8 cellular contexts compared by ENCODE assay signal in genomic region chr11:4607782-4608666, GRCh38. TPM values are rescaled to one million over a fixed set of nuclear protein-coding genes. Genes with fewer than 3 reads are reported as not detected.
DNase-seq lines count a peak whose midpoint lies in the region; ATAC-seq and TF ChIP-seq lines count a peak whose summit lies in the region.

A gene with protein sequence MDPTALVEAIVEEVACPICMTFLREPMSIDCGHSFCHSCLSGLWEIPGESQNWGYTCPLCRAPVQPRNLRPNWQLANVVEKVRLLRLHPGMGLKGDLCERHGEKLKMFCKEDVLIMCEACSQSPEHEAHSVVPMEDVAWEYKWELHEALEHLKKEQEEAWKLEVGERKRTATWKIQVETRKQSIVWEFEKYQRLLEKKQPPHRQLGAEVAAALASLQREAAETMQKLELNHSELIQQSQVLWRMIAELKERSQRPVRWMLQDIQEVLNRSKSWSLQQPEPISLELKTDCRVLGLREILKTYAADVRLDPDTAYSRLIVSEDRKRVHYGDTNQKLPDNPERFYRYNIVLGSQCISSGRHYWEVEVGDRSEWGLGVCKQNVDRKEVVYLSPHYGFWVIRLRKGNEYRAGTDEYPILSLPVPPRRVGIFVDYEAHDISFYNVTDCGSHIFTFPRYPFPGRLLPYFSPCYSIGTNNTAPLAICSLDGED (minus strand): TSS chr11:4608231. CDS start chr11:4605504, 2,727 bp downstream.

- CTCF ChIA-PET in BJ (lab: Yijun Ruan, JAX), result interaction anchor here (0.8 to 3.3 kb wide), 2 partner anchors 11 to 29 kb away, joined by 3 to 16 read pairs; partner anchors contain the start of gene OR51D1
- CTCF ChIA-PET in activated CD8-positive, alpha-beta T cell treated with anti-CD3 and anti-CD28 coated beads for 36 hours (lab: Charles Lee), result interaction anchor here (1.1 to 4.2 kb wide), 4 partner anchors 29 to 422 kb away, joined by 3 to 17 read pairs (median 4); partner anchors contain the start of gene OR51D1

- no peaks in the 10 kb centered on the region for H3K36me3 Mint-ChIP-seq in activated CD8-positive, alpha-beta T cell treated with anti-CD3 and anti-CD28 coated beads for 36 hours (ENCODE audit: low read depth)

- no peaks in the 10 kb centered on the region for H3K27me3 Mint-ChIP-seq in activated CD8-positive, alpha-beta T cell treated with anti-CD3 and anti-CD28 coated beads for 36 hours

- ATAC-seq in GM19324 (IDR thresholded peaks at IDR 0.05; ENCODE audit: low FRiP score, unreplicated experiment) (peak; percentile 100), HG03469 (IDR thresholded peaks at IDR 0.05; ENCODE audit: unreplicated experiment) (peak; percentile 99), lower lobe of right lung (peak; percentile 100)
- ATAC-seq in activated CD8-positive, alpha-beta T cell treated with anti-CD3 and anti-CD28 coated beads for 36 hours, result peak; percentile 100

- H3K36me3 ChIP-seq in BJ (ENCODE audit: control insufficient read depth, insufficient read depth, low read length), result peaks cover 1% of the 10 kb centered on the region; the same call in 1 of the 2 replicates
- peaks cover 23% of the 10 kb centered on the region for H3K36me3 ChIP-seq in lower lobe of right lung

- H3K4me1 Mint-ChIP-seq in activated CD8-positive, alpha-beta T cell treated with anti-CD3 and anti-CD28 coated beads for 36 hours (ENCODE audit: low read depth), result peaks cover 37% of the 10 kb centered on the region

- H3K27me3 ChIP-seq in BJ (ENCODE audit: control insufficient read depth, insufficient read depth, low read length), result no peaks in the 10 kb centered on the region; the same call in 1 of the 2 replicates
- H3K27me3 ChIP-seq in lower lobe of right lung (ENCODE audit: low read depth), result no peaks in the 10 kb centered on the region

- peak within 1 kb of the TSS; percentile 90 for H3K27ac Mint-ChIP-seq in activated CD8-positive, alpha-beta T cell treated with anti-CD3 and anti-CD28 coated beads for 36 hours

- H3K9me3 ChIP-seq in lower lobe of right lung, result no peaks in the 10 kb centered on the region

- intact Hi-C loops in activated CD8-positive, alpha-beta T cell treated with anti-CD3 and anti-CD28 coated beads for 36 hours (cut with micrococcal nuclease), result no loop called here
- intact Hi-C loops in lower lobe of right lung (cut with DNase I), result no loop called here

- peaks cover 2% of the 10 kb centered on the region for H3K9me3 Mint-ChIP-seq in activated CD8-positive, alpha-beta T cell treated with anti-CD3 and anti-CD28 coated beads for 36 hours

- peak; percentile 75 for DNase-seq in BJ (ENCODE audit: low read depth)
- peak; percentile 92 for DNase-seq in NCI-H82 (lab: John Stamatoyannopoulos, UW)
- DNase-seq in activated CD8-positive, alpha-beta T cell treated with anti-CD3 and anti-CD28 coated beads for 36 hours, result peak; percentile 95
- peak; percentile 97 for DNase-seq in ecto neural progenitor cell (ENCODE audit: low spot score)
- DNase-seq in lower lobe of right lung, result peak; percentile 97
- peak; percentile 89 to 92 (median 91) for DNase-seq in stimulated activated CD4-positive, alpha-beta T cell treated with anti-CD3 and anti-CD28 coated beads, TNF-alpha, amount 100 ng/mL, for 24 hours (ENCODE audit: low read depth in 3 of 3)

- TF ChIP-seq CTCF in BJ (IDR thresholded peaks at IDR 0.05; ENCODE audit: insufficient read depth, low read depth, low read length) (no peak), lower lobe of right lung (IDR thresholded peaks at IDR 0.05) (no peak)
- no peak for TF ChIP-seq CTCF in activated CD8-positive, alpha-beta T cell treated with anti-CD3 and anti-CD28 coated beads for 36 hours (IDR thresholded peaks at IDR 0.05)

- POLR2A ChIA-PET in BJ (lab: Charles Lee), result no interaction called here
- POLR2A ChIA-PET in activated CD8-positive, alpha-beta T cell treated with anti-CD3 and anti-CD28 coated beads for 36 hours (lab: Charles Lee), result interaction anchor here (0.6 to 1.7 kb wide), 3 partner anchors 8 to 1625 kb away, joined by 3 to 4 read pairs (median 4); no protein-coding TSS in a partner anchor

- H3K4me1 ChIP-seq in lower lobe of right lung, result peaks cover 20% of the 10 kb centered on the region

- H3K4me3 ChIP-seq in BJ (ENCODE audit: low read depth, low read length) (peak within 1 kb of the TSS; percentile 61), lower lobe of right lung (peak within 1 kb of the TSS; percentile 75)

- peak within 1 kb of the TSS; percentile 90 for H3K27ac ChIP-seq in lower lobe of right lung

- H3K4me3 Mint-ChIP-seq in activated CD8-positive, alpha-beta T cell treated with anti-CD3 and anti-CD28 coated beads for 36 hours, result peak within 1 kb of the TSS; percentile 90

RNA-seq across cellular contexts. Expression of the gene that starts here (rescaled TPM):
- polyA plus RNA-seq in BJ (2011; rRNA removed), result 6.2 and 6.5 TPM in 2 replicates
- 4.1 and 5.1 TPM in 2 replicates for polyA minus RNA-seq in BJ (2011; rRNA and poly(A)+ RNA removed)
- total RNA-seq in activated CD8-positive, alpha-beta T cell treated with anti-CD3 and anti-CD28 coated beads for 36 hours, result 10 to 100 TPM; 10.2 to 11.4 TPM
- total RNA-seq in lower lobe of right lung, result 13.8 TPM

Comparison
In these comparisons a context has a peak if more than half of its experiments do, and no peak if none do; other contexts are left out.
1. Peak in every context shown above with its lines: DNase-seq, ATAC-seq, H3K4me3 ChIP-seq and H3K27ac ChIP-seq.